ENCODE assay signal across 2 cellular contexts in genomic region chr10:21330628-21331020, GRCh38.
TF ChIP-seq lines count a peak whose summit lies in the region.

No MANE protein-coding gene starts in this region.

TF ChIP-seq in liver, 16 proteins besides CTCF, POLR2A, EP300 and RAD21 (continued from another document):
- TF ChIP-seq, protein P1, sequence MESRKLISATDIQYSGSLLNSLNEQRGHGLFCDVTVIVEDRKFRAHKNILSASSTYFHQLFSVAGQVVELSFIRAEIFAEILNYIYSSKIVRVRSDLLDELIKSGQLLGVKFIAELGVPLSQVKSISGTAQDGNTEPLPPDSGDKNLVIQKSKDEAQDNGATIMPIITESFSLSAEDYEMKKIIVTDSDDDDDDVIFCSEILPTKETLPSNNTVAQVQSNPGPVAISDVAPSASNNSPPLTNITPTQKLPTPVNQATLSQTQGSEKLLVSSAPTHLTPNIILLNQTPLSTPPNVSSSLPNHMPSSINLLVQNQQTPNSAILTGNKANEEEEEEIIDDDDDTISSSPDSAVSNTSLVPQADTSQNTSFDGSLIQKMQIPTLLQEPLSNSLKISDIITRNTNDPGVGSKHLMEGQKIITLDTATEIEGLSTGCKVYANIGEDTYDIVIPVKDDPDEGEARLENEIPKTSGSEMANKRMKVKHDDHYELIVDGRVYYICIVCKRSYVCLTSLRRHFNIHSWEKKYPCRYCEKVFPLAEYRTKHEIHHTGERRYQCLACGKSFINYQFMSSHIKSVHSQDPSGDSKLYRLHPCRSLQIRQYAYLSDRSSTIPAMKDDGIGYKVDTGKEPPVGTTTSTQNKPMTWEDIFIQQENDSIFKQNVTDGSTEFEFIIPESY (IDR thresholded peaks at IDR 0.05) = no peak
- TF ChIP-seq TAF1 (conservative IDR thresholded peaks at IDR 0.05) = no peak
- no peak for TF ChIP-seq JUND (IDR thresholded peaks at IDR 0.05)
- no peak for TF ChIP-seq EGR1 (IDR thresholded peaks at IDR 0.05; ENCODE audit: low read depth in 2 of 2)

TF ChIP-seq in HepG2, 621 proteins besides CTCF, POLR2A, EP300 and RAD21 (continued from another document):
- TF ChIP-seq UBTF (CRISPR knock-in tag; IDR thresholded peaks at IDR 0.05) (no peak), FOXK2 (IDR thresholded peaks at IDR 0.05) (no peak), ZNF274 (CRISPR knock-in tag; IDR thresholded peaks at IDR 0.05) (no peak), ONECUT2 (CRISPR knock-in tag; IDR thresholded peaks at IDR 0.05) (no peak), ZSCAN31 (CRISPR knock-in tag; IDR thresholded peaks at IDR 0.05; ENCODE audit: low read depth) (no peak), SMAD9 (CRISPR knock-in tag; IDR thresholded peaks at IDR 0.05) (no peak)
- TF ChIP-seq, protein P2, sequence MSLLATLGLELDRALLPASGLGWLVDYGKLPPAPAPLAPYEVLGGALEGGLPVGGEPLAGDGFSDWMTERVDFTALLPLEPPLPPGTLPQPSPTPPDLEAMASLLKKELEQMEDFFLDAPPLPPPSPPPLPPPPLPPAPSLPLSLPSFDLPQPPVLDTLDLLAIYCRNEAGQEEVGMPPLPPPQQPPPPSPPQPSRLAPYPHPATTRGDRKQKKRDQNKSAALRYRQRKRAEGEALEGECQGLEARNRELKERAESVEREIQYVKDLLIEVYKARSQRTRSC (CRISPR knock-in tag; IDR thresholded peaks at IDR 0.05; ENCODE audit: low read depth) = no peak
